Comparison of ENCODE assay signal across 14 cellular contexts in the genomic region with DNA sequence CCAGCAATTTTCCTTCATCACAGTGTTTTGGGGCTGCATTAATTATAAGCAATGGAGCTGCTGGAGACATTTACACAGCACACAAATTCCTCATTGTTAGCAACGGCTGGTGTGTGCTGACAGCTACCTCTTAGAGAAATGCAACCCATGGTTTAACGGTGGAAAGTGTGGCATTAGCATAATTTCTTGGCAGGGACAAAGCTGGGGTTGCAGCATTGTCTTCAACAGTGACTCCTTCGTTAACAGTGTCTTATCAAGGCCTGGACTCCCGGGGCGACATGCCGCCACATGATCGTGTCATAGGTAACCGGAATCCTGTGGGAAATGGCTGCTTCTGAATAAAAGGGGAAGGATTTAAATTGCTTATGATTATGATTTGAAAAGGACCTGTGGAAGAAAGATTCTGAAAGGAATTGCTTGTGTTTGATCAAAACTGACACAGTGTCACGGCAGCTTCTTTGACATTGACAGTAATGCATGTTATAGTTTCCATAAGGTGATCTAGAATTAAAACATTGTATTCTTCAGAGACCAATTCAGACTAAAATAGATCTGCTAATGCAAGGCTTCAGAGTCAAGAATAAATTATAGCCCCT.
DNase-seq lines count a peak whose midpoint lies in the region; ATAC-seq and TF ChIP-seq lines count a peak whose summit lies in the region.
"Had no signal": no experiment of that assay in that cellular context is flagged by ENCODE, and none has a peak within 500 bp of the region (broad histone marks: within the 10 kb centered on the region; RNA-seq: fewer than 3 reads in every experiment).

No MANE protein-coding gene starts in this region.

- no peaks in the 10 kb centered on the region for H3K36me3 ChIP-seq in HEK293 (ENCODE audit: control insufficient read depth in 2 of 2, insufficient read depth in 1 of 2, low read length in 2 of 2)
- H3K36me3 ChIP-seq: ascending aorta, gastroesophageal sphincter had no signal

- H3K27me3 Mint-ChIP-seq in nephron progenitor cell (ENCODE audit: low read depth, poor library complexity): peaks cover 6% of the 10 kb centered on the region
- no peaks in the 10 kb centered on the region for H3K27me3 Mint-ChIP-seq in activated CD4-positive, alpha-beta T cell treated with anti-CD3 and anti-CD28 coated beads for 36 hours
- H3K27me3 Mint-ChIP-seq: T-helper 17 cell had no signal

- H3K4me1 ChIP-seq in HEK293 (ENCODE audit: control insufficient read depth, insufficient read depth, low read length): peaks cover 17% of the 10 kb centered on the region

- H3K27ac Mint-ChIP-seq in nephron progenitor cell: peak overlapping the region; percentile 7
- H3K27ac Mint-ChIP-seq in activated CD4-positive, alpha-beta T cell treated with anti-CD3 and anti-CD28 coated beads for 36 hours: no peak overlapping the region
- H3K27ac Mint-ChIP-seq: T-helper 17 cell had no signal

- H3K4me1 Mint-ChIP-seq in nephron progenitor cell: peaks cover 28% of the 10 kb centered on the region
- H3K4me1 Mint-ChIP-seq in activated CD4-positive, alpha-beta T cell treated with anti-CD3 and anti-CD28 coated beads for 36 hours: peaks cover under 1% of the 10 kb centered on the region
- H3K4me1 Mint-ChIP-seq: CD14-positive monocyte had no signal

- H3K4me3 Mint-ChIP-seq in nephron progenitor cell: no peak overlapping the region
- H3K4me3 Mint-ChIP-seq in activated CD4-positive, alpha-beta T cell treated with anti-CD3 and anti-CD28 coated beads for 36 hours: no peak overlapping the region
- H3K4me3 Mint-ChIP-seq: CD14-positive monocyte, T-helper 17 cell had no signal

- CTCF ChIA-PET in HEK293 (lab: Yijun Ruan, JAX): interaction anchor here (0.7 kb wide), 1 partner anchor 8 kb away, joined by 3 read pairs; no protein-coding TSS in a partner anchor
- CTCF ChIA-PET in activated CD4-positive, alpha-beta T cell treated with anti-CD3 and anti-CD28 coated beads for 36 hours (lab: Charles Lee): no interaction called here

- H3K9me3 Mint-ChIP-seq in nephron progenitor cell: no peaks in the 10 kb centered on the region
- H3K9me3 Mint-ChIP-seq in activated CD4-positive, alpha-beta T cell treated with anti-CD3 and anti-CD28 coated beads for 36 hours (ENCODE audit: low read depth): no peaks in the 10 kb centered on the region
- H3K9me3 Mint-ChIP-seq: CD14-positive monocyte had no signal

- POLR2A ChIA-PET in HEK293 (lab: Yijun Ruan, JAX): no interaction called here
- POLR2A ChIA-PET in activated CD4-positive, alpha-beta T cell treated with anti-CD3 and anti-CD28 coated beads for 36 hours (lab: Charles Lee): no interaction called here

- TF ChIP-seq CTCF in HEK293 (tag by site-specific recombination; IDR thresholded peaks at IDR 0.05) (no peak), choroid plexus epithelial cell (conservative IDR thresholded peaks at IDR 0.05; ENCODE audit: low read depth, low read length) (no peak), nephron progenitor cell (IDR thresholded peaks at IDR 0.05) (no peak)

- DNase-seq in NCI-H345 (lab: John Stamatoyannopoulos, UW) (peak; percentile 81), choroid plexus epithelial cell (ENCODE audit: low read depth) (peak; percentile 63), nephron progenitor cell (no peak), 8988T (no peak), T1000 (lab: John Stamatoyannopoulos, UW) (no peak), iPS-NIHi7 (ENCODE audit: extremely low spot score) (no peak)
- no peak for DNase-seq in activated CD4-positive, alpha-beta T cell treated with anti-CD3 and anti-CD28 coated beads for 36 hours
- DNase-seq: activated CD8-positive, alpha-beta memory T cell treated with anti-CD3 and anti-CD28 coated beads, Interleukin-2, amount 50 U/mL, for 4 hours; NCI-H524; T-helper 17 cell had no signal

- ATAC-seq in activated CD4-positive, alpha-beta T cell treated with anti-CD3 and anti-CD28 coated beads for 36 hours: no peak
- ATAC-seq: gastroesophageal sphincter, T-helper 17 cell had no signal

- no peaks in the 10 kb centered on the region for H3K9me3 ChIP-seq in HEK293 (ENCODE audit: control insufficient read depth, insufficient read depth, low read depth, low read length)
- H3K9me3 ChIP-seq: ascending aorta, gastroesophageal sphincter had no signal

- intact Hi-C loops in activated CD4-positive, alpha-beta T cell treated with anti-CD3 and anti-CD28 coated beads for 36 hours (cut with DNase I, micrococcal nuclease): no loop called here

- no peak overlapping the region for H3K4me3 ChIP-seq in HEK293 (ENCODE audit: low read depth, low read length)
- H3K4me3 ChIP-seq in choroid plexus epithelial cell (ENCODE audit: low read depth, low read length): no peak overlapping the region
- H3K4me3 ChIP-seq: ascending aorta, gastroesophageal sphincter had no signal

- H3K27ac ChIP-seq in HEK293 (ENCODE audit: extremely low read depth, low read depth, low read length): peak overlapping the region; percentile 64
- H3K27ac ChIP-seq: ascending aorta, gastroesophageal sphincter had no signal

- peaks cover 18% of the 10 kb centered on the region for H3K36me3 Mint-ChIP-seq in nephron progenitor cell (ENCODE audit: low read depth)
- no peaks in the 10 kb centered on the region for H3K36me3 Mint-ChIP-seq in activated CD4-positive, alpha-beta T cell treated with anti-CD3 and anti-CD28 coated beads for 36 hours (ENCODE audit: low read depth)
- H3K36me3 Mint-ChIP-seq: CD14-positive monocyte had no signal

TF ChIP-seq in HEK293, 187 proteins besides CTCF, POLR2A, EP300 and RAD21 (continues in another document):
- TF ChIP-seq, protein P1, sequence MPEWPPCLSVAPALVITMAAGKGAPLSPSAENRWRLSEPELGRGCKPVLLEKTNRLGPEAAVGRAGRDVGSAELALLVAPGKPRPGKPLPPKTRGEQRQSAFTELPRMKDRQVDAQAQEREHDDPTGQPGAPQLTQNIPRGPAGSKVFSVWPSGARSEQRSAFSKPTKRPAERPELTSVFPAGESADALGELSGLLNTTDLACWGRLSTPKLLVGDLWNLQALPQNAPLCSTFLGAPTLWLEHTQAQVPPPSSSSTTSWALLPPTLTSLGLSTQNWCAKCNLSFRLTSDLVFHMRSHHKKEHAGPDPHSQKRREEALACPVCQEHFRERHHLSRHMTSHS (tag by site-specific recombination; IDR thresholded peaks at IDR 0.05): no peak
- TF ChIP-seq ZNF37A (tag by site-specific recombination; IDR thresholded peaks at IDR 0.05) (no peak), WT1 (tag by site-specific recombination; IDR thresholded peaks at IDR 0.05) (no peak), ZNF155 (tag by site-specific recombination; IDR thresholded peaks at IDR 0.05) (no peak), ZNF121 (tag by site-specific recombination; IDR thresholded peaks at IDR 0.05) (no peak), ZNF132 (tag by site-specific recombination; IDR thresholded peaks at IDR 0.05; ENCODE audit: borderline replicate concordance) (no peak), ZNF394 (tag by site-specific recombination; IDR thresholded peaks at IDR 0.05; ENCODE audit: borderline replicate concordance) (peak; percentile 33; the same call in 1 of the 2 replicates), ZNF292 (tag by site-specific recombination; IDR thresholded peaks at IDR 0.05; ENCODE audit: borderline replicate concordance, low read depth) (no peak), ZNF529 (tag by site-specific recombination; IDR thresholded peaks at IDR 0.05; ENCODE audit: insufficient replicate concordance) (no peak), YY1 (tag by site-specific recombination; IDR thresholded peaks at IDR 0.05) (no peak), ZFHX2 (tag by site-specific recombination; conservative IDR thresholded peaks at IDR 0.05) (no peak)
- TF ChIP-seq, protein P2, sequence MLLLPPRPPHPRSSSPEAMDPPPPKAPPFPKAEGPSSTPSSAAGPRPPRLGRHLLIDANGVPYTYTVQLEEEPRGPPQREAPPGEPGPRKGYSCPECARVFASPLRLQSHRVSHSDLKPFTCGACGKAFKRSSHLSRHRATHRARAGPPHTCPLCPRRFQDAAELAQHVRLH (tag by site-specific recombination; IDR thresholded peaks at IDR 0.05): 0 out of 2 replicates have a peak, but pooled peaks have one; percentile 53
- TF ChIP-seq, protein P3, sequence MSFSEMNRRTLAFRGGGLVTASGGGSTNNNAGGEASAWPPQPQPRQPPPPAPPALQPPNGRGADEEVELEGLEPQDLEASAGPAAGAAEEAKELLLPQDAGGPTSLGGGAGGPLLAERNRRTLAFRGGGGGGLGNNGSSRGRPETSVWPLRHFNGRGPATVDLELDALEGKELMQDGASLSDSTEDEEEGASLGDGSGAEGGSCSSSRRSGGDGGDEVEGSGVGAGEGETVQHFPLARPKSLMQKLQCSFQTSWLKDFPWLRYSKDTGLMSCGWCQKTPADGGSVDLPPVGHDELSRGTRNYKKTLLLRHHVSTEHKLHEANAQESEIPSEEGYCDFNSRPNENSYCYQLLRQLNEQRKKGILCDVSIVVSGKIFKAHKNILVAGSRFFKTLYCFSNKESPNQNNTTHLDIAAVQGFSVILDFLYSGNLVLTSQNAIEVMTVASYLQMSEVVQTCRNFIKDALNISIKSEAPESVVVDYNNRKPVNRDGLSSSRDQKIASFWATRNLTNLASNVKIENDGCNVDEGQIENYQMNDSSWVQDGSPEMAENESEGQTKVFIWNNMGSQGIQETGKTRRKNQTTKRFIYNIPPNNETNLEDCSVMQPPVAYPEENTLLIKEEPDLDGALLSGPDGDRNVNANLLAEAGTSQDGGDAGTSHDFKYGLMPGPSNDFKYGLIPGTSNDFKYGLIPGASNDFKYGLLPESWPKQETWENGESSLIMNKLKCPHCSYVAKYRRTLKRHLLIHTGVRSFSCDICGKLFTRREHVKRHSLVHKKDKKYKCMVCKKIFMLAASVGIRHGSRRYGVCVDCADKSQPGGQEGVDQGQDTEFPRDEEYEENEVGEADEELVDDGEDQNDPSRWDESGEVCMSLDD (tag by site-specific recombination; IDR thresholded peaks at IDR 0.05): no peak
- TF ChIP-seq, protein P4, sequence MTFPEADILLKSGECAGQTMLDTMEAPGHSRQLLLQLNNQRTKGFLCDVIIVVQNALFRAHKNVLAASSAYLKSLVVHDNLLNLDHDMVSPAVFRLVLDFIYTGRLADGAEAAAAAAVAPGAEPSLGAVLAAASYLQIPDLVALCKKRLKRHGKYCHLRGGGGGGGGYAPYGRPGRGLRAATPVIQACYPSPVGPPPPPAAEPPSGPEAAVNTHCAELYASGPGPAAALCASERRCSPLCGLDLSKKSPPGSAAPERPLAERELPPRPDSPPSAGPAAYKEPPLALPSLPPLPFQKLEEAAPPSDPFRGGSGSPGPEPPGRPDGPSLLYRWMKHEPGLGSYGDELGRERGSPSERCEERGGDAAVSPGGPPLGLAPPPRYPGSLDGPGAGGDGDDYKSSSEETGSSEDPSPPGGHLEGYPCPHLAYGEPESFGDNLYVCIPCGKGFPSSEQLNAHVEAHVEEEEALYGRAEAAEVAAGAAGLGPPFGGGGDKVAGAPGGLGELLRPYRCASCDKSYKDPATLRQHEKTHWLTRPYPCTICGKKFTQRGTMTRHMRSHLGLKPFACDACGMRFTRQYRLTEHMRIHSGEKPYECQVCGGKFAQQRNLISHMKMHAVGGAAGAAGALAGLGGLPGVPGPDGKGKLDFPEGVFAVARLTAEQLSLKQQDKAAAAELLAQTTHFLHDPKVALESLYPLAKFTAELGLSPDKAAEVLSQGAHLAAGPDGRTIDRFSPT (tag by site-specific recombination; IDR thresholded peaks at IDR 0.05): no peak

Comparison
In these comparisons a context has a peak if more than half of its experiments do, and no peak if none do; other contexts are left out.
1. DNase-seq: peak in NCI-H345 (single experiment) and choroid plexus epithelial cell (single experiment); none in nephron progenitor cell (single experiment), 8988T (single experiment), T1000 (single experiment), iPS-NIHi7 (single experiment) and activated CD4-positive, alpha-beta T cell treated with anti-CD3 and anti-CD28 coated beads for 36 hours (single experiment).